Comparison of ENCODE assay signal across 19 cellular contexts in genomic region chr3:142876417-142876816, GRCh38.
"Had no signal": no experiment of that assay in that cellular context is flagged by ENCODE, and none has a peak within 500 bp of the region (broad histone marks: within the 10 kb centered on the region; RNA-seq: fewer than 3 reads in every experiment).

No MANE protein-coding gene starts in this region.

- H3K27ac ChIP-seq: SJCRH30 had no signal

- FAIRE-seq: HepG2 had no signal

- H3K4me3 ChIP-seq: SJCRH30 had no signal

- H3K9me3 ChIP-seq: SJCRH30 had no signal

- DNase-seq: IMR-90, Karpas-422, KG1, MM.1S, NCI-H1092 treated with DMSO at 0.1 percent for 48 hours, NCI-H1436, NCI-H187, NCI-H2029, NCI-H2081 treated with DMSO at 0.1 percent for 48 hours, NCI-H2171, NCI-H226, NCI-H446, NCI-H510A, NCI-H524 treated with DMSO at 0.1 percent for 48 hours, NCI-H69, NCI-H774, SHP77 treated with DMSO at 0.1 percent for 48 hours, SJCRH30 had no signal

- H3K27me3 ChIP-seq: SJCRH30 had no signal

- H3K4me1 ChIP-seq: SJCRH30 had no signal

- H3K36me3 ChIP-seq: SJCRH30 had no signal
